ENCODE assay signal across 8 cellular contexts in the genomic region with DNA sequence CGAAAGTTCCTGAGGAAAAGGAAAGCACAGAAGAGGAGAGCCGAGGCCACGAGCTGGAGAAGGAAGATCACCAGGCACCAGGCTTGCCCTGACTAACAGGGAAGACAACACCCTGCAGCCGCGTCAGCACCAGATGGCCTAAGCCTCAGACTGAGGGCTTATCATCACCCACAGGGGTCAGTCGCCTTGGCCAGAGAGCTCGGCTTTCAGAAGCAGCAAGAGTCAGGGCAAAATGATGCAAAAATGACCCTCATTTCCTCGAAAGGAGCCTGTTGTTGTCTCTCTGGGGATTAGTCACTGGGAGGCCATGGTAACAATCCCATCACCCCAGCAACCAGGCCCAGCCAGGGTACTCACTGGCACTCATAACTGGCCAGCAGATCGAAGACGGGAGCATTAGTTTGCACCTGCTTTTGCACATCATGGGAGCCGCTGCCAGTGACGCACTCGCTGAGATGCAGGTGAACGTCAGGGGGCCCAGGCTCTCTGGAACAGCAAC. TPM values are rescaled to one million over a fixed set of nuclear protein-coding genes. Genes with fewer than 3 reads are reported as not detected.
DNase-seq lines count a peak whose midpoint lies in the region; ATAC-seq, FAIRE-seq and TF ChIP-seq lines count a peak whose summit lies in the region.

No MANE protein-coding gene starts in this region.

- ATAC-seq in stimulated activated memory B cell treated with anti-CD40 and anti-IgM and Interleukin-4, amounts not matched to agents 10 μg/mL and 1 μg/mL and 100 μg/mL, for 72 hours: no peak
- no peak for ATAC-seq in HG02973 (IDR thresholded peaks at IDR 0.05; ENCODE audit: unreplicated experiment)
- ATAC-seq in PC-3: no peak

- no peaks in the 10 kb centered on the region for H3F3A ChIP-seq in PC-3 (ENCODE audit: low read length, unreplicated experiment)

- no peak overlapping the region for H3K4me3 Mint-ChIP-seq in stimulated activated memory B cell treated with anti-CD40 and anti-IgM and Interleukin-4, amounts not matched to agents 10 μg/mL and 1 μg/mL and 100 μg/mL, for 72 hours

- FAIRE-seq in kidney (lab: Jason Lieb, UNC): no peak

- H3K27ac ChIP-seq in kidney (ENCODE audit: low read depth in 2 of 2, low read length in 2 of 2): peak overlapping the region in 1 of 2 donors; percentile 38
- H3K27ac ChIP-seq in PC-3 (ENCODE audit: low read length): no peak overlapping the region

- H3K9me3 Mint-ChIP-seq in stimulated activated memory B cell treated with anti-CD40 and anti-IgM and Interleukin-4, amounts not matched to agents 10 μg/mL and 1 μg/mL and 100 μg/mL, for 72 hours: no peaks in the 10 kb centered on the region

- H3K79me2 ChIP-seq in PC-3 (ENCODE audit: low read length): no peaks in the 10 kb centered on the region

- in situ Hi-C loops in astrocyte of the spinal cord (cut with HindIII; ENCODE audit: low sequenced_read_pairs): no loop called here

- no peaks in the 10 kb centered on the region for H3K9me3 ChIP-seq in kidney (ENCODE audit: control insufficient read depth in 1 of 2, low read length in 2 of 2)
- no peaks in the 10 kb centered on the region for H3K9me3 ChIP-seq in PC-3 (ENCODE audit: low read length)

- peak; percentile 4 for TF ChIP-seq CTCF in astrocyte of the spinal cord (IDR thresholded peaks at IDR 0.05; ENCODE audit: low read depth, low read length)
- TF ChIP-seq CTCF in kidney (IDR thresholded peaks at IDR 0.05; ENCODE audit: borderline replicate concordance, extremely low read depth, insufficient read depth): no peak
- TF ChIP-seq CTCF in PC-3 (conservative IDR thresholded peaks at IDR 0.05; ENCODE audit: low read depth, low read length): no peak

- no TSS peak for BruUV-seq in PC-3 (replicated peaks; lab: Mats Ljungman, UMichigan)

- POLR2A ChIA-PET in PC-3 (lab: Charles Lee; ENCODE audit: unreplicated experiment): no interaction called here

- H3K36me3 Mint-ChIP-seq in stimulated activated memory B cell treated with anti-CD40 and anti-IgM and Interleukin-4, amounts not matched to agents 10 μg/mL and 1 μg/mL and 100 μg/mL, for 72 hours: peaks cover 68% of the 10 kb centered on the region

- H3K4me1 ChIP-seq in kidney (ENCODE audit: control insufficient read depth in 1 of 2, insufficient read depth in 1 of 2, low read depth in 1 of 2, low read length in 2 of 2): peaks cover 0 to 14% of the 10 kb centered on the region in 2 donors
- no peaks in the 10 kb centered on the region for H3K4me1 ChIP-seq in PC-3 (ENCODE audit: insufficient read depth, low read length)

- no peaks in the 10 kb centered on the region for H3K9me2 ChIP-seq in PC-3 (replicated peaks; ENCODE audit: low read length)

- H3K36me3 ChIP-seq in kidney (ENCODE audit: control insufficient read depth in 1 of 2, insufficient read depth in 2 of 2, low read length in 2 of 2): no peaks in the 10 kb centered on the region
- no peaks in the 10 kb centered on the region for H3K36me3 ChIP-seq in PC-3 (ENCODE audit: low read depth, low read length)

- peak; percentile 95 for DNase-seq in M059J (ENCODE audit: low read depth)
- DNase-seq in astrocyte of the spinal cord (ENCODE audit: low read depth, low spot score): peak; percentile 98
- DNase-seq in kidney: peak; percentile 95
- DNase-seq in NCI-H526 treated with DMSO at 0.1 percent for 48 hours (lab: John Stamatoyannopoulos, UW): no peak
- no peak for DNase-seq in LoVo (ENCODE audit: low spot score)
- DNase-seq in PC-3: no peak

- no peak overlapping the region for H3K9ac ChIP-seq in kidney (ENCODE audit: low read length in 2 of 2)
- no peak overlapping the region for H3K9ac ChIP-seq in PC-3 (ENCODE audit: low read length)

- peaks cover 17% of the 10 kb centered on the region for H3K4me1 Mint-ChIP-seq in stimulated activated memory B cell treated with anti-CD40 and anti-IgM and Interleukin-4, amounts not matched to agents 10 μg/mL and 1 μg/mL and 100 μg/mL, for 72 hours

- H2AFZ ChIP-seq in PC-3 (ENCODE audit: low read length): no peak overlapping the region

- CTCF ChIA-PET in PC-3 (lab: Charles Lee): no interaction called here

- H3K27ac Mint-ChIP-seq in stimulated activated memory B cell treated with anti-CD40 and anti-IgM and Interleukin-4, amounts not matched to agents 10 μg/mL and 1 μg/mL and 100 μg/mL, for 72 hours: peak overlapping the region; percentile 36

- no peaks in the 10 kb centered on the region for H3K27me3 ChIP-seq in PC-3 (ENCODE audit: low read length)

- no peak overlapping the region for H3K4me2 ChIP-seq in PC-3 (ENCODE audit: low read length)

- no peaks in the 10 kb centered on the region for H4K20me1 ChIP-seq in PC-3 (ENCODE audit: low read length)

- H3K27me3 Mint-ChIP-seq in stimulated activated memory B cell treated with anti-CD40 and anti-IgM and Interleukin-4, amounts not matched to agents 10 μg/mL and 1 μg/mL and 100 μg/mL, for 72 hours: no peaks in the 10 kb centered on the region

- no peak overlapping the region for H3K4me3 ChIP-seq in astrocyte of the spinal cord (ENCODE audit: low read depth, low read length)
- H3K4me3 ChIP-seq in kidney (ENCODE audit: low read length in 2 of 2): no peak overlapping the region
- H3K4me3 ChIP-seq in PC-3 (ENCODE audit: low read length): no peak overlapping the region

- intact Hi-C loops in kidney (cut with DNase I): no loop called here
- intact Hi-C loops in PC-3 (cut with micrococcal nuclease): no loop called here

RNA-seq across cellular contexts. Expression of a gene that starts 42.7 kb away (rescaled TPM):
- 2.5 and 5.7 TPM in 2 replicates for total RNA-seq in M059J (2014; rRNA removed; shearing (Covaris generic))
- total RNA-seq in kidney (247 TPM), PC-3 (2014; rRNA removed) (14.8 and 26.0 TPM in 2 replicates)
- polyA plus RNA-seq in kidney (ENCODE audit: insufficient read depth, low read depth, low replicate concordance): 35.4 TPM

Comparison
In these comparisons a context has a peak if more than half of its experiments do, and no peak if none do; other contexts are left out.
1. DNase-seq: peak in M059J (single experiment), astrocyte of the spinal cord (single experiment) and kidney (single experiment); none in NCI-H526 treated with DMSO at 0.1 percent for 48 hours (single experiment), LoVo (single experiment) and PC-3 (single experiment).